10 cellular contexts compared by ENCODE assay signal in the genomic region with DNA sequence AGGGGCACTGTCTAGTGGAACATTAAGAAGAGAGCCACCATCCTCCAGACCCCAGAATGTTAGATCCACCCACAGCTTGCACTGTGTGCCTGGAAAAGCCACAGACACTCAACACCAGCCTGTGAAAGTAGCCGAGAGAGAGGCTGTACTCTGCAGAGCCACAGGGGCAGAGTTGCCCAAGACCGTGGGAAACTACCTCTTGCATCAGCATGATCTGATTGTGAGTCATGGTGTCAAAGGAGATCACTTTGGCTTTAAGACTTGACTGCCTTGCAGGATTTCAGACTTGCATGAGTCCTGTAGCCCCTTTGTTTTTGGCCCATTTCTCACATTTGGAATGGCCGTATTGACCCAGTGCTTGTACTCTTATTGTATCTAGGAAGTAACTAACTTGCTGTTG.
DNase-seq lines count a peak whose midpoint lies in the region; ATAC-seq and TF ChIP-seq lines count a peak whose summit lies in the region.
"Had no signal": no experiment of that assay in that cellular context is flagged by ENCODE, and none has a peak within 500 bp of the region (broad histone marks: within the 10 kb centered on the region; RNA-seq: fewer than 3 reads in every experiment).

No MANE protein-coding gene starts in this region.

- no peak overlapping the region for H4K5ac ChIP-seq in IMR-90 (ENCODE audit: low read depth, low read length)

- TF ChIP-seq CTCF in IMR-90 (conservative IDR thresholded peaks at IDR 0.05; ENCODE audit: low read depth, low read length) (no peak), lower leg skin (IDR thresholded peaks at IDR 0.05) (no peak)

- TF ChIP-seq POLR2A in IMR-90 (IDR thresholded peaks at IDR 0.05; ENCODE audit: low read depth, low read length) = no peak
- no peak for TF ChIP-seq POLR2A in lower leg skin (IDR thresholded peaks at IDR 0.05)

- BruUV-seq in IMR-90 (replicated peaks; lab: Mats Ljungman, UMichigan) = no TSS peak

- TF ChIP-seq RAD21 in IMR-90 (IDR thresholded peaks at IDR 0.05; ENCODE audit: low read length) = no peak

- H3K9me3 ChIP-seq in IMR-90 (ENCODE audit: control insufficient read depth, insufficient read depth, low read length) (no peaks in the 10 kb centered on the region), mesenchymal stem cell (ENCODE audit: control insufficient read depth, low read length) (no peaks in the 10 kb centered on the region)
- H3K9me3 ChIP-seq in effector memory CD4-positive, alpha-beta T cell (ENCODE audit: control insufficient read depth, low read length) = no peaks in the 10 kb centered on the region

- dilution Hi-C loops in IMR-90 (cut with HindIII; ENCODE audit: low sequenced_read_pairs, unreplicated experiment) = no loop called here

- no CpG with 5 or more reads among the region's 3 CpGs for WGBS in IMR-90 (ENCODE audit: extremely low coverage in 2 of 2, insufficient read length in 1 of 2), 2 experiments
- WGBS in mesenchymal stem cell = 56% methylated on average over 3 of the region's 3 CpGs
- 78 to 86% methylated on average over 3 of the region's 3 CpGs for WGBS in lower leg skin, 2 donors

- H3K27ac ChIP-seq in IMR-90 (ENCODE audit: insufficient read depth, low read length) = no peak overlapping the region
- no peak overlapping the region for H3K27ac ChIP-seq in mesenchymal stem cell (ENCODE audit: low read length, poor library complexity, severe bottlenecking)
- no peak overlapping the region for H3K27ac ChIP-seq in effector memory CD4-positive, alpha-beta T cell (ENCODE audit: insufficient read depth, low read length, poor library complexity, severe bottlenecking)
- H3K27ac ChIP-seq: sigmoid colon had no signal

- H3K36me3 ChIP-seq in IMR-90 (ENCODE audit: control insufficient read depth, insufficient read depth, low read length) (no peaks in the 10 kb centered on the region), mesenchymal stem cell (ENCODE audit: control insufficient read depth in 1 of 2, insufficient read depth in 2 of 2, low read depth in 1 of 2, low read length in 2 of 2) (no peaks in the 10 kb centered on the region)
- no peaks in the 10 kb centered on the region for H3K36me3 ChIP-seq in effector memory CD4-positive, alpha-beta T cell (ENCODE audit: control insufficient read depth, insufficient read depth, low read length)
- H3K36me3 ChIP-seq: sigmoid colon had no signal

- DNase-seq in ELR (ENCODE audit: low read depth) = peak; percentile 79
- DNase-seq in IMR-90 = peak; percentile 91
- DNase-seq in astrocyte of the hippocampus (ENCODE audit: low read depth, low spot score) = peak; percentile 1
- peak; percentile 94 for DNase-seq in mesenchymal stem cell
- DNase-seq in effector memory CD4-positive, alpha-beta T cell = no peak
- DNase-seq in putamen (ENCODE audit: low spot score) = no peak
- no peak for DNase-seq in lower leg skin (ENCODE audit: low spot score in 2 of 2)
- DNase-seq: NCI-H345, sigmoid colon had no signal

- H3K14ac ChIP-seq in IMR-90 (replicated peaks; ENCODE audit: low read depth, low read length) (no peak overlapping the region), mesenchymal stem cell (ENCODE audit: low read length in 2 of 2) (peak overlapping the region in 1 of 2 experiments; percentile 3)

- no peak overlapping the region for H3K9ac ChIP-seq in IMR-90 (ENCODE audit: low read depth, low read length)
- H3K9ac ChIP-seq in mesenchymal stem cell (ENCODE audit: low read length) = no peak overlapping the region

- H3K18ac ChIP-seq in IMR-90 (ENCODE audit: low read depth, low read length) (no peak overlapping the region), mesenchymal stem cell (ENCODE audit: low read depth in 1 of 2, low read length in 2 of 2) (no peak overlapping the region)

- intact Hi-C loops in IMR-90 (cut with micrococcal nuclease) = no loop called here
- intact Hi-C loops in lower leg skin (cut with DNase I; ENCODE audit: low total_unique reads) = no loop called here

- ATAC-seq in IMR-90 (ENCODE audit: low read depth) (peak; percentile 86), HG02642 (IDR thresholded peaks at IDR 0.05; ENCODE audit: poor library complexity, unreplicated experiment) (no peak)

- H2BK5ac ChIP-seq in IMR-90 (ENCODE audit: low read depth, low read length, poor library complexity, severe bottlenecking) (no peak overlapping the region), mesenchymal stem cell (ENCODE audit: low read depth, low read length, poor library complexity, severe bottlenecking) (no peak overlapping the region)

- no peak overlapping the region for H2BK12ac ChIP-seq in mesenchymal stem cell (ENCODE audit: low read length in 2 of 2)

- H3K9me1 ChIP-seq in IMR-90 (ENCODE audit: insufficient read depth, low read length) = no peaks in the 10 kb centered on the region

- H3K23ac ChIP-seq in IMR-90 (ENCODE audit: low read depth, low read length) = no peak overlapping the region
- no peak overlapping the region for H3K23ac ChIP-seq in mesenchymal stem cell (ENCODE audit: low read length in 2 of 2)

- POLR2A ChIA-PET in IMR-90 (lab: Charles Lee; ENCODE audit: unreplicated experiment) = no interaction called here

- peak overlapping the region; percentile 73; the same call in 1 of the 2 replicates for H2BK20ac ChIP-seq in IMR-90 (ENCODE audit: low read depth, low read length)

- H2BK120ac ChIP-seq in IMR-90 (ENCODE audit: low read depth, low read length) = peak overlapping the region; percentile 1; the same call in 1 of the 2 replicates
- no peak overlapping the region for H2BK120ac ChIP-seq in mesenchymal stem cell (ENCODE audit: low read depth, low read length)

- no peak overlapping the region for H4K91ac ChIP-seq in IMR-90 (ENCODE audit: insufficient read depth, low read depth, low read length)
- H4K91ac ChIP-seq in mesenchymal stem cell (ENCODE audit: low read length) = no peak overlapping the region

- no peak overlapping the region; a peak in 1 of 4 replicates for H4K8ac ChIP-seq in IMR-90 (ENCODE audit: low read depth in 2 of 2, low read length in 2 of 2)
- no peak overlapping the region for H4K8ac ChIP-seq in mesenchymal stem cell (ENCODE audit: low read length)

- no peak overlapping the region for H2AK9ac ChIP-seq in IMR-90 (replicated peaks; ENCODE audit: low read depth, low read length, poor library complexity)

- H3K4ac ChIP-seq in IMR-90 (ENCODE audit: low read depth, low read length) (0 out of 2 replicates have a peak overlapping the region, but pooled peaks have one; percentile 1), mesenchymal stem cell (ENCODE audit: low read depth in 1 of 2, low read length in 2 of 2) (no peak overlapping the region)

- H2BK15ac ChIP-seq in IMR-90 (ENCODE audit: low read depth, low read length) (no peak overlapping the region), mesenchymal stem cell (ENCODE audit: low read depth, poor library complexity, severe bottlenecking) (no peak overlapping the region)

- H4K20me1 ChIP-seq in IMR-90 (ENCODE audit: insufficient read depth, low read length) = no peaks in the 10 kb centered on the region

- no peak overlapping the region for H3K4me3 ChIP-seq in IMR-90 (ENCODE audit: insufficient read depth, low read depth, low read length)
- no peak overlapping the region for H3K4me3 ChIP-seq in mesenchymal stem cell (ENCODE audit: insufficient read depth in 1 of 2, low read depth in 1 of 2, low read length in 2 of 2)
- H3K4me3 ChIP-seq in effector memory CD4-positive, alpha-beta T cell (ENCODE audit: insufficient read depth, low read depth, low read length, poor library complexity, severe bottlenecking) = no peak overlapping the region
- no peak overlapping the region for H3K4me3 ChIP-seq in lower leg skin (ENCODE audit: low read depth, poor library complexity, severe bottlenecking)
- H3K4me3 ChIP-seq: sigmoid colon had no signal

- H2AFZ ChIP-seq in IMR-90 (replicated peaks; ENCODE audit: low read length, poor library complexity) (no peak overlapping the region), mesenchymal stem cell (ENCODE audit: low read depth, low read length) (no peak overlapping the region)

- H3K4me1 ChIP-seq in IMR-90 (ENCODE audit: control insufficient read depth, insufficient read depth, low read length) (no peaks in the 10 kb centered on the region), mesenchymal stem cell (ENCODE audit: control insufficient read depth, insufficient read depth, low read depth, low read length) (no peaks in the 10 kb centered on the region)
- no peaks in the 10 kb centered on the region for H3K4me1 ChIP-seq in effector memory CD4-positive, alpha-beta T cell (ENCODE audit: control insufficient read depth, insufficient read depth, low read length, poor library complexity, severe bottlenecking)
- H3K4me1 ChIP-seq: sigmoid colon had no signal

- no peaks in the 10 kb centered on the region for H3K27me3 ChIP-seq in IMR-90 (ENCODE audit: control insufficient read depth, insufficient read depth, low read length)
- no peaks in the 10 kb centered on the region for H3K27me3 ChIP-seq in mesenchymal stem cell (ENCODE audit: control insufficient read depth in 1 of 2, insufficient read depth in 1 of 2, low read length in 2 of 2)
- no peaks in the 10 kb centered on the region for H3K27me3 ChIP-seq in effector memory CD4-positive, alpha-beta T cell (replicated peaks; ENCODE audit: control insufficient read depth, insufficient read depth, low read length, poor library complexity, severe bottlenecking)
- H3K27me3 ChIP-seq: sigmoid colon had no signal

- no peaks in the 10 kb centered on the region for H3K79me1 ChIP-seq in IMR-90 (ENCODE audit: low read depth in 1 of 2, low read length in 2 of 2)
- H3K79me1 ChIP-seq in mesenchymal stem cell (replicated peaks; ENCODE audit: low read length, poor library complexity, severe bottlenecking) = no peaks in the 10 kb centered on the region

- CTCF ChIA-PET in IMR-90 (lab: Yijun Ruan, JAX) = no interaction called here

- H3K56ac ChIP-seq in IMR-90 (ENCODE audit: extremely low read depth, insufficient read depth, low read length) = no peak overlapping the region

- H2AK5ac ChIP-seq in IMR-90 (ENCODE audit: low read depth, low read length) = no peak overlapping the region; the same call in 1 of the 2 replicates
- no peak overlapping the region for H2AK5ac ChIP-seq in mesenchymal stem cell (ENCODE audit: low read length, severe bottlenecking)

- no peak overlapping the region for H3K4me2 ChIP-seq in IMR-90 (ENCODE audit: low read depth, low read length)
- H3K4me2 ChIP-seq in mesenchymal stem cell (ENCODE audit: low read length, poor library complexity, severe bottlenecking) = no peak overlapping the region

- in situ Hi-C loops in IMR-90 (cut with MboI; ENCODE audit: low sequenced_read_pairs) = no loop called here

TF ChIP-seq in IMR-90, 13 proteins besides CTCF, POLR2A, EP300 and RAD21 (continues in another document):
- TF ChIP-seq MAZ (IDR thresholded peaks at IDR 0.05; ENCODE audit: borderline replicate concordance, low read depth, low read length) = 0 out of 2 replicates have a peak, but pooled peaks have one; percentile 33

Comparison
In these comparisons a context has a peak if more than half of its experiments do, and no peak if none do; other contexts are left out.
1. DNase-seq: peak in ELR (single experiment), IMR-90 (single experiment), astrocyte of the hippocampus (single experiment) and mesenchymal stem cell (single experiment); none in effector memory CD4-positive, alpha-beta T cell (0 of 3), putamen (single experiment) and lower leg skin (0 of 2).